ENCODE assay signal across 25 cellular contexts in genomic region chr13:25291691-25292090, GRCh38.
A peak's percentile ranks its signal among the peaks of the same experiment; 100 is the strongest.
DNase-seq lines count a peak whose midpoint lies in the region; ATAC-seq and TF ChIP-seq lines count a peak whose summit lies in the region.
"Had no signal": no experiment of that assay in that cellular context is flagged by ENCODE, and none has a peak within 500 bp of the region (broad histone marks: within the 10 kb centered on the region; RNA-seq: fewer than 3 reads in every experiment).

No MANE protein-coding gene starts in this region.

- no peak overlapping the region for H3K9ac ChIP-seq in BLaER1

- DNase-seq in NCI-H82 (lab: John Stamatoyannopoulos, UW) (peak; percentile 97), tibial artery (no peak)
- DNase-seq in activated CD4-positive, CD25-positive, alpha-beta regulatory T cell (lab: John Stamatoyannopoulos, UW): no peak
- DNase-seq: activated CD4-positive, alpha-beta memory T cell treated with anti-CD3 and anti-CD28 coated beads, Interleukin-2, amount 10 ng/mL, durations not matched to agents 7 days and 5 days; activated CD8-positive, alpha-beta memory T cell treated with anti-CD3 and anti-CD28 coated beads, Interleukin-2, amount 50 U/mL, for 48 hours; effector memory CD8-positive, alpha-beta T cell; heart left ventricle; lower lobe of right lung; MV-4-11; NCI-H187; nephron progenitor cell; stimulated activated CD4-positive, alpha-beta T cell treated with anti-CD3 and anti-CD28 coated beads, Interleukin-12 subunit alpha, Interleukin-12 subunit beta, amount 100 ng/mL, for 4 hours; stimulated activated CD4-positive, alpha-beta T cell treated with anti-CD3 and anti-CD28 coated beads, Interleukin-4, amount 100 ng/mL, for 1 hour had no signal

- H3K9me3 Mint-ChIP-seq in dendritic cell treated with granulocyte-macrophage colony-stimulating factor and Interleukin-4, amounts not matched to agents 40 ng/mL and 50 ng/mL, for 4 days: no peaks in the 10 kb centered on the region
- H3K9me3 Mint-ChIP-seq: activated CD4-positive, alpha-beta memory T cell treated with anti-CD3 and anti-CD28 coated beads, Interleukin-2, amount 10 ng/mL, durations not matched to agents 7 days and 5 days; activated naive CD4-positive, alpha-beta T cell treated with anti-CD3 and anti-CD28 coated beads, Interleukin-2, amount 50 U/mL, for 72 hours; effector memory CD8-positive, alpha-beta T cell; nephron progenitor cell; T-cell; type B pancreatic cell had no signal

- H3K4me1 Mint-ChIP-seq in dendritic cell treated with granulocyte-macrophage colony-stimulating factor and Interleukin-4, amounts not matched to agents 40 ng/mL and 50 ng/mL, for 4 days (ENCODE audit: low read depth): peaks cover 21% of the 10 kb centered on the region

- peaks cover 8% of the 10 kb centered on the region for H3K36me3 Mint-ChIP-seq in dendritic cell treated with granulocyte-macrophage colony-stimulating factor and Interleukin-4, amounts not matched to agents 40 ng/mL and 50 ng/mL, for 4 days (ENCODE audit: low read depth)
- H3K36me3 Mint-ChIP-seq: T-cell, type B pancreatic cell had no signal

- intact Hi-C loops in dendritic cell treated with granulocyte-macrophage colony-stimulating factor and Interleukin-4, amounts not matched to agents 40 ng/mL and 50 ng/mL, for 4 days (cut with micrococcal nuclease): loop anchor here (1.0 kb wide), 1 partner anchor 16 kb away; no protein-coding TSS in a partner anchor
- intact Hi-C loops in tibial artery (cut with DNase I; ENCODE audit: low total_unique reads): no loop called here

- H3K27ac ChIP-seq in BLaER1 (no peak overlapping the region), KOPT-K1 (ENCODE audit: low read depth, low read length, poor library complexity, severe bottlenecking) (peak overlapping the region; percentile 49), tibial artery (no peak overlapping the region)
- H3K27ac ChIP-seq: lower lobe of right lung, SJCRH30 had no signal

- H4K20me1 ChIP-seq in BLaER1: no peaks in the 10 kb centered on the region

- H3K4me3 ChIP-seq in BLaER1: no peak overlapping the region
- H3K4me3 ChIP-seq in tibial artery: no peak overlapping the region
- H3K4me3 ChIP-seq: heart left ventricle, lower lobe of right lung, SJCRH30 had no signal

- no peak overlapping the region for H3K4me3 Mint-ChIP-seq in dendritic cell treated with granulocyte-macrophage colony-stimulating factor and Interleukin-4, amounts not matched to agents 40 ng/mL and 50 ng/mL, for 4 days
- H3K4me3 Mint-ChIP-seq: activated CD4-positive, alpha-beta memory T cell treated with anti-CD3 and anti-CD28 coated beads, Interleukin-2, amount 10 ng/mL, durations not matched to agents 7 days and 5 days; B cell; effector memory CD8-positive, alpha-beta T cell; H9; nephron progenitor cell; T-cell; type B pancreatic cell had no signal

- peaks cover 16% of the 10 kb centered on the region for H3K4me1 ChIP-seq in BLaER1
- peaks cover 0 to 4% (median 0%) of the 10 kb centered on the region in 4 donors for H3K4me1 ChIP-seq in tibial artery
- H3K4me1 ChIP-seq: SJCRH30 had no signal

- ATAC-seq in GM21515 (IDR thresholded peaks at IDR 0.05; ENCODE audit: unreplicated experiment) (no peak), GM18868 (IDR thresholded peaks at IDR 0.05; ENCODE audit: unreplicated experiment) (no peak)
- ATAC-seq: effector memory CD8-positive, alpha-beta T cell had no signal

- H3K36me3 ChIP-seq in BLaER1: no peaks in the 10 kb centered on the region
- H3K36me3 ChIP-seq in KOPT-K1 (ENCODE audit: insufficient read depth, low read length): no peaks in the 10 kb centered on the region
- H3K36me3 ChIP-seq in tibial artery: no peaks in the 10 kb centered on the region
- H3K36me3 ChIP-seq: heart left ventricle, lower lobe of right lung, SJCRH30 had no signal

- H3K27me3 ChIP-seq in BLaER1: no peaks in the 10 kb centered on the region
- H3K27me3 ChIP-seq in tibial artery: peaks cover 0 to 10% of the 10 kb centered on the region in 2 donors
- H3K27me3 ChIP-seq: SJCRH30 had no signal

- H3K9me3 ChIP-seq in BLaER1: no peaks in the 10 kb centered on the region
- H3K9me3 ChIP-seq in KOPT-K1 (ENCODE audit: insufficient read depth, low read length, poor library complexity, severe bottlenecking): no peaks in the 10 kb centered on the region
- no peaks in the 10 kb centered on the region for H3K9me3 ChIP-seq in tibial artery
- H3K9me3 ChIP-seq: heart left ventricle, lower lobe of right lung, SJCRH30 had no signal

- H3K27me3 Mint-ChIP-seq in dendritic cell treated with granulocyte-macrophage colony-stimulating factor and Interleukin-4, amounts not matched to agents 40 ng/mL and 50 ng/mL, for 4 days: peaks cover 9% of the 10 kb centered on the region

- peak overlapping the region; percentile 45; the same call in 1 of the 2 replicates for H3K4me2 ChIP-seq in BLaER1

- TF ChIP-seq CTCF in tibial artery (IDR thresholded peaks at IDR 0.05): no peak

- H3K27ac Mint-ChIP-seq in dendritic cell treated with granulocyte-macrophage colony-stimulating factor and Interleukin-4, amounts not matched to agents 40 ng/mL and 50 ng/mL, for 4 days: peak overlapping the region; percentile 82
- H3K27ac Mint-ChIP-seq: activated CD4-positive, alpha-beta memory T cell treated with anti-CD3 and anti-CD28 coated beads, Interleukin-2, amount 10 ng/mL, durations not matched to agents 7 days and 5 days; activated naive CD4-positive, alpha-beta T cell treated with anti-CD3 and anti-CD28 coated beads, Interleukin-2, amount 50 U/mL, for 72 hours; B cell; effector memory CD8-positive, alpha-beta T cell; H9; nephron progenitor cell; progenitor cell of endocrine pancreas; type B pancreatic cell had no signal
